21 cellular contexts compared by ENCODE assay signal in the genomic region with DNA sequence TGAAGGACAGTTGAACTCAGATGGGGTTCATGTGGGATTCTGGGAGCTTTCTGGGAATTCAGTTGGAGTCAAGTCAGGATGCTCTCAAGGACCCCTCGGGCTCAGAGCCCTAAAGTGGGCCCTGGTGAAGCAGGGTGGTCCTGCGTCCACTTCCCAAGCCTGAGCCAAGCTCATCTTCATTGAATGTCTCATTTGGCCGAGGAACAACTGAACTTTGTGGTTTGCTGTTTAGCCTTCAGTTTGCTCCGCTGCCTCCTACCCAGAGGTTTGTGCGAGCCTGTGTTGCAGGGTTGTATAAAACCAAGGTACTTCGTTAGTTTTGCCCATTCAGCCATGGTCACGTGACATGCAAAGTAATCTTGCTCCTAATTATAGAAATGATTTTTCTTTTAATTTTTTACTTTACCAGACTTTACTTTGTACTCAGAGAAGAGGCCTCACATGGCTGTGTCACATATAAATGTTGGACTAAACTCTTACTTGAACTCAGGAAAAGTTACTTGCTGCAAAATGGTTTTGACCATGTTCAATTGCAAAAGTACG. TPM values are rescaled to one million over a fixed set of nuclear protein-coding genes. Genes with fewer than 3 reads are reported as not detected.
"Had no signal": no experiment of that assay in that cellular context is flagged by ENCODE, and none has a peak within 500 bp of the region (broad histone marks: within the 10 kb centered on the region; RNA-seq: fewer than 3 reads in every experiment).

No MANE protein-coding gene starts in this region.

- H3K4me1 ChIP-seq: upper lobe of right lung had no signal

- H3K4me3 ChIP-seq: heart left ventricle, pancreas, spleen, tibial artery, upper lobe of right lung, vagina had no signal

- FAIRE-seq: colon, pancreas had no signal

- H3K27me3 ChIP-seq: heart left ventricle, pancreas, tibial artery, upper lobe of right lung, vagina had no signal

- H3K36me3 ChIP-seq: heart left ventricle, pancreas, spleen, tibial artery, upper lobe of right lung, vagina had no signal

- H3K9me3 ChIP-seq: heart left ventricle, pancreas, spleen, tibial artery, upper lobe of right lung, vagina had no signal

- ATAC-seq: heart left ventricle; naive thymus-derived CD4-positive, alpha-beta T cell; pancreas; sciatic nerve; stimulated activated memory B cell treated with anti-CD40 and anti-IgM and Interleukin-4, amounts not matched to agents 10 μg/mL and 1 μg/mL and 100 μg/mL, for 72 hours; upper lobe of right lung had no signal

- DNase-seq: effector CD4-positive, alpha-beta T cell; foreskin melanocyte; heart left ventricle; hippocampal formation; kidney glomerular epithelial cell; naive thymus-derived CD4-positive, alpha-beta T cell; nucleus accumbens; pancreas; stimulated activated CD4-positive, alpha-beta T cell treated with anti-CD3 and anti-CD28 coated beads, Interleukin-15, amount 100 ng/mL, for 24 hours; stimulated activated CD4-positive, alpha-beta T cell treated with anti-CD3 and anti-CD28 coated beads, Interleukin-1b, Interleukin-23, amount 100 ng/mL, for 48 hours; stimulated activated CD4-positive, alpha-beta T cell treated with anti-CD3 and anti-CD28 coated beads, Interleukin-4, amount 100 ng/mL, for 24 hours; tibial artery had no signal

- H3K27ac ChIP-seq: heart left ventricle, pancreas, spleen, tibial artery, upper lobe of right lung, vagina had no signal

RNA-seq across cellular contexts. Expression of gene B3GALT5, which starts 49.7 kb away (rescaled TPM):
- total RNA-seq: dermis microvascular lymphatic vessel endothelial cell; lung microvascular endothelial cell; mononuclear cell; naive thymus-derived CD4-positive, alpha-beta T cell; sciatic nerve; upper lobe of right lung had no signal
- polyA plus RNA-seq: naive thymus-derived CD4-positive, alpha-beta T cell had no signal
